ENCODE assay signal across 9 cellular contexts in genomic region chr14:24674204-24674970, GRCh38. TPM values are rescaled to one million over a fixed set of nuclear protein-coding genes. Genes with fewer than 3 reads are reported as not detected.
DNase-seq lines count a peak whose midpoint lies in the region; ATAC-seq and TF ChIP-seq lines count a peak whose summit lies in the region.
"Had no signal": no experiment of that assay in that cellular context is flagged by ENCODE, and none has a peak within 500 bp of the region (broad histone marks: within the 10 kb centered on the region; RNA-seq: fewer than 3 reads in every experiment).

No MANE protein-coding gene starts in this region.

- H3K36me3 Mint-ChIP-seq in activated CD8-positive, alpha-beta T cell treated with anti-CD3 and anti-CD28 coated beads for 36 hours (ENCODE audit: low read depth): peaks cover 14% of the 10 kb centered on the region

- no peak for TF ChIP-seq CTCF in activated CD8-positive, alpha-beta T cell treated with anti-CD3 and anti-CD28 coated beads for 36 hours (IDR thresholded peaks at IDR 0.05)

- peak; percentile 51 for ATAC-seq in HG03135 (IDR thresholded peaks at IDR 0.05; ENCODE audit: unreplicated experiment)
- peak; percentile 56 for ATAC-seq in activated CD8-positive, alpha-beta T cell treated with anti-CD3 and anti-CD28 coated beads for 36 hours

- DNase-seq in activated gamma-delta T cell treated with Interleukin-2 at 50 U/mL for 16 hours (peak; percentile 44), activated gamma-delta T cell (lab: John Stamatoyannopoulos, UW) (no peak), nucleus accumbens (lab: John Stamatoyannopoulos, UW) (no peak), dedifferentiated amniotic fluid mesenchymal stem cell (ENCODE audit: extremely low spot score) (no peak), cerebellar cortex (ENCODE audit: low spot score) (no peak)
- peak; percentile 78 for DNase-seq in activated CD8-positive, alpha-beta T cell treated with anti-CD3 and anti-CD28 coated beads for 36 hours
- peak; percentile 29 for DNase-seq in stimulated activated naive CD4-positive, alpha-beta T cell treated with Interleukin-2 at 50 U/mL for 16 hours (lab: John Stamatoyannopoulos, UW)
- DNase-seq: left cardiac atrium had no signal

- no peaks in the 10 kb centered on the region for H3K27me3 Mint-ChIP-seq in activated CD8-positive, alpha-beta T cell treated with anti-CD3 and anti-CD28 coated beads for 36 hours

- H3K27ac Mint-ChIP-seq in activated CD8-positive, alpha-beta T cell treated with anti-CD3 and anti-CD28 coated beads for 36 hours: peak overlapping the region; percentile 99

- H3K4me1 Mint-ChIP-seq in activated CD8-positive, alpha-beta T cell treated with anti-CD3 and anti-CD28 coated beads for 36 hours (ENCODE audit: low read depth): peaks cover 84% of the 10 kb centered on the region

- POLR2A ChIA-PET in activated CD8-positive, alpha-beta T cell treated with anti-CD3 and anti-CD28 coated beads for 36 hours (lab: Charles Lee): interaction anchor here (0.7 to 4.8 kb wide), 15 partner anchors 9 to 232 kb away, joined by 3 to 46 read pairs (median 6); partner anchors contain the start of genes GZMB, GZMH and SDR39U1

- peaks cover 13% of the 10 kb centered on the region for H3K9me3 Mint-ChIP-seq in activated CD8-positive, alpha-beta T cell treated with anti-CD3 and anti-CD28 coated beads for 36 hours

- intact Hi-C loops in activated CD8-positive, alpha-beta T cell treated with anti-CD3 and anti-CD28 coated beads for 36 hours (cut with micrococcal nuclease): loop anchor here (1.0 to 5.0 kb wide), 3 partner anchors 9 to 232 kb away; partner anchors contain the start of gene SDR39U1

- H3K4me3 Mint-ChIP-seq in activated CD8-positive, alpha-beta T cell treated with anti-CD3 and anti-CD28 coated beads for 36 hours: peak overlapping the region; percentile 71

- CTCF ChIA-PET in activated CD8-positive, alpha-beta T cell treated with anti-CD3 and anti-CD28 coated beads for 36 hours (lab: Charles Lee): interaction anchor here (0.7 to 4.7 kb wide), 21 partner anchors 7 to 243 kb away, joined by 3 to 34 read pairs (median 4); partner anchors contain the start of genes GZMB and GZMH

RNA-seq across cellular contexts. Expression of gene GZMB, which starts 40.4 kb away (rescaled TPM):
- total RNA-seq in activated CD8-positive, alpha-beta T cell treated with anti-CD3 and anti-CD28 coated beads for 36 hours: 1,000 to 10,000 TPM; 1,751 to 1,779 TPM

Comparison
In these comparisons a context has a peak if more than half of its experiments do, and no peak if none do; other contexts are left out.
1. DNase-seq: peak in activated gamma-delta T cell treated with Interleukin-2 at 50 U/mL for 16 hours (single experiment), activated CD8-positive, alpha-beta T cell treated with anti-CD3 and anti-CD28 coated beads for 36 hours (single experiment) and stimulated activated naive CD4-positive, alpha-beta T cell treated with Interleukin-2 at 50 U/mL for 16 hours (single experiment); none in activated gamma-delta T cell (single experiment), nucleus accumbens (0 of 56), dedifferentiated amniotic fluid mesenchymal stem cell (single experiment) and cerebellar cortex (single experiment).